Comparison of ENCODE assay signal across 9 cellular contexts in the genomic region with DNA sequence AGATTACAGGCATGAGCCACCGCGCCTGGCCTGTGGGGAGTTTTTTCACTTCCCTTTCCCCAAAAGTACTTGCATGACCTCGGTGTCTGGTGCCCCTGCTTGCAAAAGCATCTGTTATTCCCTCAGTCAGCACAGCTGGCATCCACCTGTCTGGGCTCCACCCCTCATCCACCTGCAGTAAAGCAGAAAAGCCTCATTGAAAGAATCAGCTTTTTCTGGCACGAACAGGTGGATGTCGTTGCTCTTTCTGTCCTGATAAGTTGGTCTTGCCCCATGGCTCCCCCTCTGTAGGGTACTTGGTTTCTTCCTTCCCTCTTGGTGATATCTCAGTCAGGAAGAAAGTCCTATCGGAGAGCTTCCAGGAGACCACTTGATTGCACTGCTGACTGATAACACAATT. TPM values are rescaled to one million over a fixed set of nuclear protein-coding genes. Genes with fewer than 3 reads are reported as not detected.
DNase-seq lines count a peak whose midpoint lies in the region; ATAC-seq and TF ChIP-seq lines count a peak whose summit lies in the region.
"Had no signal": no experiment of that assay in that cellular context is flagged by ENCODE, and none has a peak within 500 bp of the region (broad histone marks: within the 10 kb centered on the region; RNA-seq: fewer than 3 reads in every experiment).

No MANE protein-coding gene starts in this region.

- peak overlapping the region; percentile 96 for H3K27ac Mint-ChIP-seq in WTC11

- DNase-seq in NCI-H1417 (lab: John Stamatoyannopoulos, UW) (peak; percentile 5 to 78 (median 56)), NCI-H1417 treated with DMSO at 0.1 percent for 48 hours (lab: John Stamatoyannopoulos, UW) (no peak), WTC11 (ENCODE audit: low spot score) (peak; percentile 70), spleen (peak; percentile 41), ecto neural progenitor cell (ENCODE audit: low spot score) (no peak), osteoblast (ENCODE audit: insufficient read length, low spot score, missing footprints) (no peak)
- DNase-seq in activated CD4-positive, alpha-beta T cell treated with anti-CD3 and anti-CD28 coated beads, Interleukin-2, amount 50 U/mL, for 1 hour, result no peak

- TF ChIP-seq EP300 in Ishikawa (IDR thresholded peaks at IDR 0.05; ENCODE audit: borderline replicate concordance), result no peak

- peaks cover 6% of the 10 kb centered on the region for H4K20me1 ChIP-seq in osteoblast (ENCODE audit: insufficient read depth, low read length)

- peak; percentile 77 for ATAC-seq in WTC11

- H3K4me1 ChIP-seq in spleen (no peaks in the 10 kb centered on the region), osteoblast (ENCODE audit: insufficient read depth, low read length) (peaks cover 30% of the 10 kb centered on the region)

- H3K27me3 Mint-ChIP-seq in WTC11 (ENCODE audit: low read depth), result no peaks in the 10 kb centered on the region

- H3K79me2 ChIP-seq in osteoblast (ENCODE audit: insufficient read depth, low read length), result no peaks in the 10 kb centered on the region

- no peak for TF ChIP-seq RAD21 in Ishikawa (IDR thresholded peaks at IDR 0.05; ENCODE audit: low read depth)

- no peak for TF ChIP-seq POLR2A in spleen (IDR thresholded peaks at IDR 0.05)

- H3K4me3 ChIP-seq in spleen (no peak overlapping the region), osteoblast (ENCODE audit: insufficient read depth, low read length) (no peak overlapping the region)
- H3K4me3 ChIP-seq: thoracic aorta had no signal

- H3K4me1 Mint-ChIP-seq in WTC11, result peaks cover 81% of the 10 kb centered on the region

- peak overlapping the region; percentile 57 for H3K4me3 Mint-ChIP-seq in WTC11

- no peak overlapping the region for H3K4me2 ChIP-seq in osteoblast (ENCODE audit: insufficient read depth, low read length)

- H2AFZ ChIP-seq in osteoblast (ENCODE audit: low read length), result no peak overlapping the region

- POLR2A ChIA-PET in WTC11 (lab: Charles Lee), result no interaction called here

- no peaks in the 10 kb centered on the region for H3K9me3 Mint-ChIP-seq in WTC11

- intact Hi-C loops in spleen (cut with DNase I; ENCODE audit: low total_unique reads), result no loop called here

- H3K27me3 ChIP-seq in spleen (replicated peaks in 1 of 7), result peaks cover 0 to 28% (median 0%) of the 10 kb centered on the region in 7 donors
- H3K27me3 ChIP-seq in osteoblast (ENCODE audit: insufficient read depth, low read length), result no peaks in the 10 kb centered on the region

- H3K36me3 ChIP-seq in spleen (no peaks in the 10 kb centered on the region), osteoblast (ENCODE audit: insufficient read depth, low read length) (no peaks in the 10 kb centered on the region)
- H3K36me3 ChIP-seq: thoracic aorta had no signal

- no peak overlapping the region for H3K27ac ChIP-seq in spleen
- H3K27ac ChIP-seq in osteoblast (ENCODE audit: low read depth, low read length), result no peak overlapping the region
- H3K27ac ChIP-seq: thoracic aorta had no signal

- H3K36me3 Mint-ChIP-seq in WTC11, result no peaks in the 10 kb centered on the region

- TF ChIP-seq CTCF in WTC11 (IDR thresholded peaks at IDR 0.05), result no peak
- TF ChIP-seq CTCF in spleen (IDR thresholded peaks at IDR 0.05 in 8 of 11, conservative IDR thresholded peaks at IDR 0.05 in 3 of 11), result no peak
- no peak for TF ChIP-seq CTCF in osteoblast (IDR thresholded peaks at IDR 0.05; ENCODE audit: extremely low read depth, low read depth, low read length)

- 7 to 33% (median 13%) methylated on average over 6 of the region's 6 CpGs for WGBS in spleen, 5 donors

- CTCF ChIA-PET in WTC11 (lab: Charles Lee), result interaction anchor here (1.1 to 2.5 kb wide), 4 partner anchors 10 to 37 kb away, joined by 5 to 18 read pairs (median 12); partner anchors contain the start of gene WWC1

- H3K9me3 ChIP-seq in spleen (no peaks in the 10 kb centered on the region), osteoblast (ENCODE audit: low read depth, low read length) (no peaks in the 10 kb centered on the region)
- H3K9me3 ChIP-seq: thoracic aorta had no signal

TF ChIP-seq in Ishikawa, 13 proteins besides CTCF, POLR2A, EP300 and RAD21:
- no peak for TF ChIP-seq ZBTB7A (IDR thresholded peaks at IDR 0.05; ENCODE audit: low read depth)
- TF ChIP-seq CEBPB (IDR thresholded peaks at IDR 0.05), result no peak
- 0 out of 2 replicates have a peak, but pooled peaks have one; percentile 12 for TF ChIP-seq MAX (IDR thresholded peaks at IDR 0.05)
- no peak for TF ChIP-seq REST (IDR thresholded peaks at IDR 0.05; ENCODE audit: low read depth)
- TF ChIP-seq CREB1 (IDR thresholded peaks at IDR 0.05; ENCODE audit: low read depth), result no peak

TF ChIP-seq in WTC11, 78 proteins besides CTCF, POLR2A, EP300 and RAD21:
- TF ChIP-seq EMX1 (CRISPR knock-in tag; IDR thresholded peaks at IDR 0.05), result no peak
- TF ChIP-seq IRF2 (CRISPR knock-in tag; IDR thresholded peaks at IDR 0.05; ENCODE audit: borderline replicate concordance, low read depth), result no peak
- TF ChIP-seq, protein P1, sequence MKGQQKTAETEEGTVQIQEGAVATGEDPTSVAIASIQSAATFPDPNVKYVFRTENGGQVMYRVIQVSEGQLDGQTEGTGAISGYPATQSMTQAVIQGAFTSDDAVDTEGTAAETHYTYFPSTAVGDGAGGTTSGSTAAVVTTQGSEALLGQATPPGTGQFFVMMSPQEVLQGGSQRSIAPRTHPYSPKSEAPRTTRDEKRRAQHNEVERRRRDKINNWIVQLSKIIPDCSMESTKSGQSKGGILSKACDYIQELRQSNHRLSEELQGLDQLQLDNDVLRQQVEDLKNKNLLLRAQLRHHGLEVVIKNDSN (CRISPR knock-in tag; IDR thresholded peaks at IDR 0.05), result no peak
- no peak for TF ChIP-seq PRDM15 (CRISPR knock-in tag; IDR thresholded peaks at IDR 0.05)
- 0 out of 2 replicates have a peak, but pooled peaks have one; percentile 12 for TF ChIP-seq TEAD1 (CRISPR knock-in tag; IDR thresholded peaks at IDR 0.05)

RNA-seq across cellular contexts. Expression of gene WWC1, which starts 37.4 kb away (rescaled TPM):
- total RNA-seq in WTC11 (2021) (29.1 to 48.4 TPM (median 31.6 TPM) in 3 replicates), spleen (1 to 10 TPM in 6 of 7 donors, under 1 TPM in 1; 0.60 to 5.4 (median 1.3) TPM), osteoblast (0.88 and 1.4 TPM in 2 replicates)
- polyA plus RNA-seq in spleen, result 1 to 10 TPM; 1.1 to 1.5 (median 1.2) TPM

Comparison
In these comparisons a context has a peak if more than half of its experiments do, and no peak if none do; other contexts are left out.
1. DNase-seq: peak in NCI-H1417 (3 of 3), WTC11 (single experiment) and spleen (single experiment); none in NCI-H1417 treated with DMSO at 0.1 percent for 48 hours (single experiment), activated CD4-positive, alpha-beta T cell treated with anti-CD3 and anti-CD28 coated beads, Interleukin-2, amount 50 U/mL, for 1 hour (single experiment), ecto neural progenitor cell (single experiment) and osteoblast (single experiment).